In genomic region chr5:34857161-34857560, GRCh38 we compare ENCODE assay signal across 22 cellular contexts. TPM values are rescaled to one million over a fixed set of nuclear protein-coding genes. Genes with fewer than 3 reads are reported as not detected.
DNase-seq lines count a peak whose midpoint lies in the region; ATAC-seq, FAIRE-seq and TF ChIP-seq lines count a peak whose summit lies in the region.
"Had no signal": no experiment of that assay in that cellular context is flagged by ENCODE, and none has a peak within 500 bp of the region (broad histone marks: within the 10 kb centered on the region; RNA-seq: fewer than 3 reads in every experiment).

No MANE protein-coding gene starts in this region.

- H3K36me3 Mint-ChIP-seq in astrocyte (ENCODE audit: low read depth, unreplicated experiment) = peaks cover 3% of the 10 kb centered on the region
- H3K36me3 Mint-ChIP-seq: CD14-positive monocyte; CD8-positive, alpha-beta memory T cell had no signal

- H3K4me1 Mint-ChIP-seq in astrocyte (ENCODE audit: low read depth, unreplicated experiment) = no peaks in the 10 kb centered on the region
- H3K4me1 Mint-ChIP-seq: CD14-positive monocyte; CD8-positive, alpha-beta memory T cell had no signal

- H3K27me3 ChIP-seq in astrocyte (ENCODE audit: insufficient read depth, low read length) = no peaks in the 10 kb centered on the region
- H3K27me3 ChIP-seq in aorta (ENCODE audit: control insufficient read depth in 1 of 2, insufficient read depth in 2 of 2, low read length in 1 of 2) = no peaks in the 10 kb centered on the region

- H3K9ac ChIP-seq in astrocyte (ENCODE audit: low read length) = no peak overlapping the region

- H3K9me3 Mint-ChIP-seq in astrocyte (ENCODE audit: unreplicated experiment) = peaks cover 6% of the 10 kb centered on the region
- H3K9me3 Mint-ChIP-seq: CD8-positive, alpha-beta memory T cell had no signal

- no peak overlapping the region for H3K4me3 Mint-ChIP-seq in astrocyte (ENCODE audit: unreplicated experiment)
- H3K4me3 Mint-ChIP-seq: CD14-positive monocyte; CD8-positive, alpha-beta memory T cell had no signal

- FAIRE-seq in astrocyte (lab: Jason Lieb, UNC) = no peak

- intact Hi-C loops in sciatic nerve (cut with DNase I) (no loop called here), aorta (cut with DNase I) (no loop called here), posterior cingulate gyrus (cut with DNase I) (no loop called here)

- peak; percentile 21 for DNase-seq in astrocyte (ENCODE audit: low read depth)
- peak; percentile 44 for DNase-seq in fibroblast of mammary gland (ENCODE audit: low read depth)
- DNase-seq in sciatic nerve (ENCODE audit: low spot score) = no peak
- no peak for DNase-seq in aorta
- DNase-seq in activated CD8-positive, alpha-beta memory T cell treated with anti-CD3 and anti-CD28 coated beads, Interleukin-2, amount 50 U/mL, for 48 hours = no peak
- DNase-seq in posterior cingulate gyrus = no peak
- no peak for DNase-seq in NCI-H526 (lab: John Stamatoyannopoulos, UW)
- DNase-seq: BE2C; CD8-positive, alpha-beta memory T cell; DND-41; H7; KBM-7; NCI-H1105 treated with DMSO at 0.1 percent for 48 hours; NCI-H146; NCI-H1930; NCI-H2107; NCI-H524; NCI-H774; PC-3 had no signal

- no peaks in the 10 kb centered on the region for H3K79me2 ChIP-seq in astrocyte (ENCODE audit: insufficient read depth, low read length)

- H3K4me2 ChIP-seq in astrocyte (ENCODE audit: low read length) = no peak overlapping the region

- H3K36me3 ChIP-seq in astrocyte (ENCODE audit: insufficient read depth, low read length) (no peaks in the 10 kb centered on the region), aorta (ENCODE audit: control insufficient read depth in 1 of 2, insufficient read depth in 2 of 2, low read length in 1 of 2) (no peaks in the 10 kb centered on the region)
- H3K36me3 ChIP-seq: BE2C had no signal

- WGBS in aorta, 2 donors = 25 to 36% methylated on average over 3 of the region's 3 CpGs

- no peak for TF ChIP-seq CTCF in astrocyte (IDR thresholded peaks at IDR 0.05; ENCODE audit: insufficient read depth, low read depth, low read length)
- no peak for TF ChIP-seq CTCF in fibroblast of mammary gland (conservative IDR thresholded peaks at IDR 0.05; ENCODE audit: control insufficient read depth, insufficient read depth, low read depth, low read length)

- H3K9me3 ChIP-seq in astrocyte (ENCODE audit: insufficient read depth, low read depth, low read length) = no peaks in the 10 kb centered on the region
- H3K9me3 ChIP-seq in aorta (ENCODE audit: control insufficient read depth, low read length) = no peaks in the 10 kb centered on the region
- H3K9me3 ChIP-seq: BE2C had no signal

- ATAC-seq in sciatic nerve = peak; percentile 88
- ATAC-seq in aorta (ENCODE audit: low FRiP score) = peak; percentile 45
- no peak for ATAC-seq in GM18511 (IDR thresholded peaks at IDR 0.05; ENCODE audit: unreplicated experiment)
- ATAC-seq: PC-3 had no signal

- H4K20me1 ChIP-seq in astrocyte (ENCODE audit: insufficient read depth, low read length) = no peaks in the 10 kb centered on the region

- H3K27ac ChIP-seq in astrocyte (ENCODE audit: low read depth, low read length) (no peak overlapping the region), aorta (ENCODE audit: low read depth in 1 of 2, low read length in 2 of 2) (peak overlapping the region in 1 of 2 donors; percentile 33)

- H3K4me1 ChIP-seq in astrocyte (ENCODE audit: insufficient read depth, low read length) (no peaks in the 10 kb centered on the region), aorta (ENCODE audit: control insufficient read depth in 1 of 2, insufficient read depth in 2 of 2, low read length in 2 of 2) (peaks cover 3 to 5% of the 10 kb centered on the region in 2 donors)
- H3K4me1 ChIP-seq: BE2C had no signal

- peaks cover 7% of the 10 kb centered on the region for H3K27me3 Mint-ChIP-seq in astrocyte (ENCODE audit: low read depth, unreplicated experiment)

- no peak overlapping the region for H2AFZ ChIP-seq in astrocyte (ENCODE audit: low read depth, low read length)

- H3K27ac Mint-ChIP-seq in astrocyte (ENCODE audit: unreplicated experiment) = no peak overlapping the region
- H3K27ac Mint-ChIP-seq: CD8-positive, alpha-beta memory T cell had no signal

- H3K4me3 ChIP-seq in astrocyte (ENCODE audit: insufficient read depth, low read depth, low read length) = no peak overlapping the region
- H3K4me3 ChIP-seq in fibroblast of mammary gland (ENCODE audit: control insufficient read depth, low read depth, low read length) = no peak overlapping the region
- no peak overlapping the region for H3K4me3 ChIP-seq in aorta (ENCODE audit: low read length in 2 of 2)

RNA-seq across cellular contexts. Expression of gene TTC23L, which starts 18.2 kb away (rescaled TPM):
- total RNA-seq in astrocyte (0.16 and 1.2 TPM in 2 replicates), sciatic nerve (5.9 TPM), aorta (under 1 TPM; 0.62 to 0.72 TPM)
- 1 to 10 TPM in 1 of 2 donors, not detected in 1; 6.1 TPM for polyA plus RNA-seq in aorta
- total RNA-seq: LHCN-M2 had no signal
- polyA plus RNA-seq: CD14-positive monocyte; CD8-positive, alpha-beta memory T cell had no signal

RNA-seq across cellular contexts. Expression of gene RAD1, which starts 58.1 kb away (rescaled TPM):
- 19.7 and 20.2 TPM in 2 replicates for total RNA-seq in astrocyte
- total RNA-seq in sciatic nerve = 16.3 TPM
- 10 to 100 TPM; 17.9 to 19.3 TPM for total RNA-seq in aorta
- 10 to 100 TPM; 19.3 to 21.2 TPM for polyA plus RNA-seq in aorta

RNA-seq across cellular contexts. Expression of gene BRIX1, which starts 58.4 kb away (rescaled TPM):
- total RNA-seq in astrocyte (27.3 and 28.6 TPM in 2 replicates), sciatic nerve (20.3 TPM), aorta (10 to 100 TPM; 14.9 to 19.0 TPM)
- polyA plus RNA-seq in aorta = 10 to 100 TPM; 12.4 to 16.6 TPM

Comparison
In these comparisons a context has a peak if more than half of its experiments do, and no peak if none do; other contexts are left out.
1. DNase-seq: peak in astrocyte (single experiment) and fibroblast of mammary gland (single experiment); none in sciatic nerve (single experiment), aorta (0 of 2), activated CD8-positive, alpha-beta memory T cell treated with anti-CD3 and anti-CD28 coated beads, Interleukin-2, amount 50 U/mL, for 48 hours (single experiment), posterior cingulate gyrus (0 of 10) and NCI-H526 (0 of 2).